In the genomic region with DNA sequence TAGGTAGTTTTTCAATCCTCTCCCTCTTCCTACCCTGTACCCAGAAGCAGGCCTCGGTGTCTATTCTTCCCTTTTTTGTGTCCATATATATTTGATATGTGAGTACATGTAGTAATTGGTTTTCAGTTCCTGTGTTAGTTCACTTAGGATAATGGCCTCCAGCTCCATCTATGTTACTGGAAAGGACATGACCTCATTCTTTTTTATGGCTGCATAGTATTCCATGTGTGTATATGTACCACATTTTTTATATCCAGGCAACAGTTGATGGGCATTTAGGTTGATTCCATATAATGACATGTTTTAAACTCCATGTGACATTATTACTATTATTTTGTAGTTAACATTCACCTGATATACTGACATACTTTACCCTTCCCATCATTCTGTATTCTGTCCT, we compare ENCODE assay signal across 7 cellular contexts.
"Had no signal": no experiment of that assay in that cellular context is flagged by ENCODE, and none has a peak within 500 bp of the region (broad histone marks: within the 10 kb centered on the region; RNA-seq: fewer than 3 reads in every experiment).

No MANE protein-coding gene starts in this region.

- H3K4me3 ChIP-seq: GM12878 had no signal

- DNase-seq: GDM1, GF-D8 had no signal

- FAIRE-seq: GM12878, GM12891, GM12892, GM18507, GM19239 had no signal

- ATAC-seq: GM12878 had no signal
